8 cellular contexts compared by ENCODE assay signal in genomic region chr19:52570005-52570861, GRCh38. TPM values are rescaled to one million over a fixed set of nuclear protein-coding genes. Genes with fewer than 3 reads are reported as not detected.
A peak's percentile ranks its signal among the peaks of the same experiment; 100 is the strongest.
DNase-seq lines count a peak whose midpoint lies in the region; ATAC-seq and TF ChIP-seq lines count a peak whose summit lies in the region.

ZNF701 (plus strand) TSS chr19:52570287; CDS start chr19:52574148, 3,861 bp downstream.

- peak within 1 kb of the TSS; percentile 85 to 91 for H3K27ac ChIP-seq in lung (ENCODE audit: low read depth in 1 of 2, low read length in 1 of 2)

- ATAC-seq in GM18861 (IDR thresholded peaks at IDR 0.05; ENCODE audit: unreplicated experiment) (peak; percentile 80), HG03108 (IDR thresholded peaks at IDR 0.05; ENCODE audit: unreplicated experiment) (peak; percentile 88), lung (ENCODE audit: insufficient read depth, low FRiP score) (peak; percentile 99)

- peaks cover 0 to 26% of the 10 kb centered on the region in 2 donors for H3K9me3 ChIP-seq in lung (ENCODE audit: control insufficient read depth in 2 of 2, insufficient read depth in 1 of 2, low read length in 1 of 2)

- peak within 1 kb of the TSS; percentile 55 for H3K4me3 ChIP-seq in lung

- DNase-seq in 8988T (peak; percentile 35), NCI-H526 (lab: John Stamatoyannopoulos, UW) (peak; percentile 93 to 98), lung (ENCODE audit: low spot score) (peak; percentile 95)
- peak; percentile 85 to 93 for DNase-seq in activated CD8-positive, alpha-beta memory T cell treated with anti-CD3 and anti-CD28 coated beads for 1 hour (ENCODE audit: extremely low read depth in 1 of 2, low read depth in 1 of 2)
- peak; percentile 91 for DNase-seq in effector CD4-positive, alpha-beta T cell
- DNase-seq in stimulated activated CD4-positive, alpha-beta T cell treated with anti-CD3 and anti-CD28 coated beads, TNF-alpha, amount 100 ng/mL, for 24 hours (ENCODE audit: low read depth in 3 of 3), result peak; percentile 89 to 93 (median 90)

- H3K36me3 ChIP-seq in lung (ENCODE audit: control insufficient read depth in 2 of 2, insufficient read depth in 2 of 2, low read length in 2 of 2), result peaks cover 2 to 13% of the 10 kb centered on the region in 2 donors

- H3K27me3 ChIP-seq in lung (ENCODE audit: control insufficient read depth, insufficient read depth), result no peaks in the 10 kb centered on the region

- H3K4me1 ChIP-seq in lung (ENCODE audit: control insufficient read depth in 2 of 2, insufficient read depth in 2 of 2, low read length in 2 of 2), result peaks cover 0 to 4% of the 10 kb centered on the region in 2 donors

- WGBS in lung, 2 donors, result 0 to 1% methylated on average over 57 of the region's 57 CpGs

- TF ChIP-seq CTCF in lung (IDR thresholded peaks at IDR 0.05; ENCODE audit: control extremely low read depth, extremely low read depth), result no peak

RNA-seq across cellular contexts. Expression of gene ZNF701, which starts in this region (rescaled TPM):
- 10 to 100 TPM; 14.8 to 28.9 TPM for total RNA-seq in lung
- 1 to 10 TPM; 5.8 to 9.4 TPM for polyA plus RNA-seq in lung

Comparison
In these comparisons a context has a peak if more than half of its experiments do, and no peak if none do; other contexts are left out.
1. Peak in every context shown above with its lines: DNase-seq, ATAC-seq, H3K4me3 ChIP-seq and H3K27ac ChIP-seq.
2. DNase-seq: peak in every context shown above with its lines; median percentile 96 in NCI-H526; 95 in lung; 91 in effector CD4-positive, alpha-beta T cell; 90 in stimulated activated CD4-positive, alpha-beta T cell treated with anti-CD3 and anti-CD28 coated beads, TNF-alpha, amount 100 ng/mL, for 24 hours; 89 in activated CD8-positive, alpha-beta memory T cell treated with anti-CD3 and anti-CD28 coated beads for 1 hour; 35 in 8988T.